In genomic region chr2:65340898-65341681, GRCh38 we compare ENCODE assay signal across 17 cellular contexts.
A peak's percentile ranks its signal among the peaks of the same experiment; 100 is the strongest.
DNase-seq lines count a peak whose midpoint lies in the region; ATAC-seq, FAIRE-seq and TF ChIP-seq lines count a peak whose summit lies in the region.
"Had no signal": no experiment of that assay in that cellular context is flagged by ENCODE, and none has a peak within 500 bp of the region (broad histone marks: within the 10 kb centered on the region; RNA-seq: fewer than 3 reads in every experiment).

No MANE protein-coding gene starts in this region.

- peaks cover 16% of the 10 kb centered on the region for H3K9me3 Mint-ChIP-seq in endodermal cell
- H3K9me3 Mint-ChIP-seq: CD14-positive monocyte had no signal

- no peak overlapping the region for H3K27ac Mint-ChIP-seq in endodermal cell
- H3K27ac Mint-ChIP-seq: CD14-positive monocyte, H9 had no signal

- no peak overlapping the region for H3K9ac ChIP-seq in endodermal cell (ENCODE audit: extremely low read depth, low read length, poor library complexity, severe bottlenecking)
- no peak overlapping the region for H3K9ac ChIP-seq in HepG2 (ENCODE audit: insufficient read depth, low read depth, low read length)
- no peak overlapping the region for H3K9ac ChIP-seq in smooth muscle cell (ENCODE audit: low read depth)

- H2AFZ ChIP-seq in HepG2 (ENCODE audit: low read length), result no peak overlapping the region
- no peak overlapping the region for H2AFZ ChIP-seq in smooth muscle cell (ENCODE audit: low read depth)

- in situ Hi-C loops in Panc1 (cut with HindIII; ENCODE audit: low pct_unique_long_range_greater_than_20kb, low sequenced_read_pairs) (no loop called here), HepG2 (cut with HindIII; ENCODE audit: extremely low pct_ligation_motif_present, low pct_unique_long_range_greater_than_20kb) (no loop called here)

- peak; percentile 56 for ATAC-seq in Panc1
- no peak for ATAC-seq in HepG2
- ATAC-seq in GM21528 (IDR thresholded peaks at IDR 0.05; ENCODE audit: low FRiP score, unreplicated experiment), result no peak
- ATAC-seq: PC-3 had no signal

- H3K9me3 ChIP-seq in Panc1 (ENCODE audit: control insufficient read depth, insufficient read depth, low read depth, low read length) (no peaks in the 10 kb centered on the region), endodermal cell (ENCODE audit: control insufficient read depth, low read length) (peaks cover 26% of the 10 kb centered on the region), HepG2 (ENCODE audit: low read length) (no peaks in the 10 kb centered on the region), smooth muscle cell (replicated peaks; ENCODE audit: low read depth) (no peaks in the 10 kb centered on the region), tibial artery (no peaks in the 10 kb centered on the region)

- no peak for TF ChIP-seq POLR2A in HepG2 (IDR thresholded peaks at IDR 0.05; ENCODE audit: insufficient read depth in 1 of 2, low read depth in 2 of 2, low read length in 2 of 2)

- WGBS in endodermal cell (ENCODE audit: insufficient coverage in 1 of 2, insufficient read length in 1 of 2), 2 experiments, result 92 to 96% methylated on average over 5 to 9 of the region's 9 CpGs
- WGBS in HepG2 (ENCODE audit: low lambda C conversion rate), result 96% methylated on average over 9 of the region's 9 CpGs
- 79% methylated on average over 9 of the region's 9 CpGs for WGBS in smooth muscle cell (ENCODE audit: low lambda C conversion rate)

- no peaks in the 10 kb centered on the region for H3F3A ChIP-seq in smooth muscle cell (ENCODE audit: low read depth)

- CTCF ChIA-PET in Panc1 (lab: Charles Lee) (interaction anchor here (0.6 kb wide), 1 partner anchor 162 kb away, joined by 4 read pairs; no protein-coding TSS in a partner anchor), HepG2 (lab: Yijun Ruan, JAX; ENCODE audit: low intra/inter-chr PET ratio, low total read pairs) (no interaction called here)

- H3K4me2 ChIP-seq in HepG2 (ENCODE audit: low read depth, low read length) (no peak overlapping the region), smooth muscle cell (no peak overlapping the region)

- H3K36me3 ChIP-seq in Panc1 (ENCODE audit: control insufficient read depth, insufficient read depth, low read length) (no peaks in the 10 kb centered on the region; the same call in 1 of the 2 replicates), endodermal cell (ENCODE audit: control insufficient read depth, insufficient read depth, low read length) (peaks cover 55% of the 10 kb centered on the region), HepG2 (replicated peaks in 1 of 2; ENCODE audit: control insufficient read depth in 1 of 2, insufficient read depth in 2 of 2, low read length in 2 of 2) (peaks cover 12 to 39% of the 10 kb centered on the region in 2 experiments), smooth muscle cell (ENCODE audit: low read depth) (no peaks in the 10 kb centered on the region), tibial artery (peaks cover 0 to 5% (median 0%) of the 10 kb centered on the region in 3 donors)

- no peak overlapping the region for H3K4me3 Mint-ChIP-seq in endodermal cell
- H3K4me3 Mint-ChIP-seq: CD14-positive monocyte, H9 had no signal

- no peaks in the 10 kb centered on the region for H3K27me3 Mint-ChIP-seq in endodermal cell (ENCODE audit: insufficient read depth)

- FAIRE-seq in HepG2 (lab: Jason Lieb, UNC), result no peak

- POLR2A ChIA-PET in Panc1 (lab: Charles Lee) (interaction anchor here (0.7 kb wide), 1 partner anchor 71 kb away, joined by 10 read pairs; no protein-coding TSS in a partner anchor), HepG2 (lab: Yijun Ruan, JAX) (no interaction called here)

- no peak for TF ChIP-seq CTCF in Panc1 (IDR thresholded peaks at IDR 0.05)
- no peak for TF ChIP-seq CTCF in endodermal cell (conservative IDR thresholded peaks at IDR 0.05)
- no peak for TF ChIP-seq CTCF in HepG2 (CRISPR knock-in tag; IDR thresholded peaks at IDR 0.05)
- TF ChIP-seq CTCF in smooth muscle cell (IDR thresholded peaks at IDR 0.05; ENCODE audit: borderline replicate concordance, insufficient read depth, poor library complexity, severe bottlenecking), result no peak
- TF ChIP-seq CTCF in tibial artery (IDR thresholded peaks at IDR 0.05), result no peak

- H3K79me2 ChIP-seq in HepG2 (ENCODE audit: insufficient read depth, low read length), result peaks cover 9% of the 10 kb centered on the region
- peaks cover 41% of the 10 kb centered on the region for H3K79me2 ChIP-seq in smooth muscle cell (ENCODE audit: low read depth)

- no peak overlapping the region for H3K27ac ChIP-seq in Panc1 (ENCODE audit: low read length)
- H3K27ac ChIP-seq in endodermal cell (ENCODE audit: low read depth, low read length), result no peak overlapping the region
- no peak overlapping the region for H3K27ac ChIP-seq in HepG2 (ENCODE audit: extremely low read length, insufficient read depth, low read length)
- peak overlapping the region; percentile 35 for H3K27ac ChIP-seq in smooth muscle cell (ENCODE audit: low read depth)
- no peak overlapping the region for H3K27ac ChIP-seq in tibial artery
- H3K27ac ChIP-seq: RWPE1 had no signal

- DNase-seq in Panc1 (ENCODE audit: low read depth, low spot score), result no peak
- no peak for DNase-seq in endodermal cell
- DNase-seq in HepG2 (ENCODE audit: low spot score), result no peak
- DNase-seq in smooth muscle cell (lab: John Stamatoyannopoulos, UW; ENCODE audit: unreplicated experiment), result no peak
- DNase-seq in 8988T, result no peak
- DNase-seq in NCI-H187 (lab: John Stamatoyannopoulos, UW), result no peak
- no peak for DNase-seq in tibial artery
- DNase-seq: DMS 273 treated with DMSO at 0.1 percent for 48 hours, H9, NCI-H1417, NCI-H1930, NCI-H526, PC-3, SIG-M5 had no signal

- H3K27me3 ChIP-seq in Panc1 (ENCODE audit: control insufficient read depth, insufficient read depth, low read length) (no peaks in the 10 kb centered on the region), endodermal cell (ENCODE audit: control insufficient read depth, insufficient read depth, low read length, poor library complexity, severe bottlenecking) (no peaks in the 10 kb centered on the region), HepG2 (ENCODE audit: control insufficient read depth in 1 of 2, insufficient read depth in 2 of 2, low read length in 2 of 2) (no peaks in the 10 kb centered on the region), smooth muscle cell (ENCODE audit: low read depth) (no peaks in the 10 kb centered on the region), tibial artery (no peaks in the 10 kb centered on the region)

- BruUV-seq in Panc1 (replicated peaks; lab: Mats Ljungman, UMichigan), result no TSS peak
- BruUV-seq in HepG2 (replicated peaks; lab: Mats Ljungman, UMichigan), result no TSS peak

- H3K4me3 ChIP-seq in Panc1 (ENCODE audit: low read depth in 2 of 2, low read length in 2 of 2) (no peak overlapping the region), endodermal cell (ENCODE audit: low read length) (peak overlapping the region; percentile 34), HepG2 (replicated peaks in 1 of 3; ENCODE audit: insufficient read depth in 1 of 3, low read depth in 2 of 3, low read length in 3 of 3) (no peak overlapping the region), smooth muscle cell (no peak overlapping the region), tibial artery (no peak overlapping the region)

- peaks cover 43% of the 10 kb centered on the region for H3K36me3 Mint-ChIP-seq in endodermal cell (ENCODE audit: low read depth)

- intact Hi-C loops in Panc1 (cut with micrococcal nuclease; ENCODE audit: unreplicated experiment), result no loop called here
- intact Hi-C loops in HepG2 (cut with micrococcal nuclease; ENCODE audit: unreplicated experiment), result no loop called here
- intact Hi-C loops in tibial artery (cut with DNase I; ENCODE audit: low total_unique reads), result no loop called here

- TF ChIP-seq RAD21 in HepG2 (CRISPR knock-in tag; IDR thresholded peaks at IDR 0.05), result no peak

- peaks cover 6% of the 10 kb centered on the region; the same call in 1 of the 2 replicates for H4K20me1 ChIP-seq in HepG2 (ENCODE audit: insufficient read depth, low read length)
- peaks cover 6% of the 10 kb centered on the region for H4K20me1 ChIP-seq in smooth muscle cell (ENCODE audit: low read depth)

- H3K4me1 ChIP-seq in Panc1 (ENCODE audit: control insufficient read depth, insufficient read depth, low read length) (peaks cover 3% of the 10 kb centered on the region; the same call in 1 of the 2 replicates), endodermal cell (ENCODE audit: control insufficient read depth, insufficient read depth, low read length) (no peaks in the 10 kb centered on the region), HepG2 (ENCODE audit: insufficient read depth, low read length) (no peaks in the 10 kb centered on the region; the same call in 1 of the 2 replicates), smooth muscle cell (ENCODE audit: low read depth) (peaks cover 5% of the 10 kb centered on the region), tibial artery (peaks cover 0 to 9% (median 2%) of the 10 kb centered on the region in 4 donors)

- peaks cover 8% of the 10 kb centered on the region for H3K4me1 Mint-ChIP-seq in endodermal cell
- H3K4me1 Mint-ChIP-seq: CD14-positive monocyte, H9 had no signal

- TF ChIP-seq EP300 in HepG2 (IDR thresholded peaks at IDR 0.05; ENCODE audit: low read depth in 2 of 2, low read length in 2 of 2) (no peak), HepG2 (CRISPR knock-in tag; IDR thresholded peaks at IDR 0.05; ENCODE audit: borderline replicate concordance) (no peak)

TF ChIP-seq in HepG2, 621 proteins besides CTCF, POLR2A, EP300 and RAD21:
- TF ChIP-seq KDM4B (CRISPR knock-in tag; IDR thresholded peaks at IDR 0.05), result no peak
- TF ChIP-seq, protein P1, sequence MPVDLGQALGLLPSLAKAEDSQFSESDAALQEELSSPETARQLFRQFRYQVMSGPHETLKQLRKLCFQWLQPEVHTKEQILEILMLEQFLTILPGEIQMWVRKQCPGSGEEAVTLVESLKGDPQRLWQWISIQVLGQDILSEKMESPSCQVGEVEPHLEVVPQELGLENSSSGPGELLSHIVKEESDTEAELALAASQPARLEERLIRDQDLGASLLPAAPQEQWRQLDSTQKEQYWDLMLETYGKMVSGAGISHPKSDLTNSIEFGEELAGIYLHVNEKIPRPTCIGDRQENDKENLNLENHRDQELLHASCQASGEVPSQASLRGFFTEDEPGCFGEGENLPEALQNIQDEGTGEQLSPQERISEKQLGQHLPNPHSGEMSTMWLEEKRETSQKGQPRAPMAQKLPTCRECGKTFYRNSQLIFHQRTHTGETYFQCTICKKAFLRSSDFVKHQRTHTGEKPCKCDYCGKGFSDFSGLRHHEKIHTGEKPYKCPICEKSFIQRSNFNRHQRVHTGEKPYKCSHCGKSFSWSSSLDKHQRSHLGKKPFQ (CRISPR knock-in tag; IDR thresholded peaks at IDR 0.05; ENCODE audit: insufficient replicate concordance), result no peak
- TF ChIP-seq KLF11 (CRISPR knock-in tag; IDR thresholded peaks at IDR 0.05), result no peak
- no peak for TF ChIP-seq MED13 (CRISPR knock-in tag; IDR thresholded peaks at IDR 0.05)
- TF ChIP-seq HNRNPK (IDR thresholded peaks at IDR 0.05; ENCODE audit: low read depth, low read length, poor library complexity, severe bottlenecking), result peak; percentile 53
- no peak for TF ChIP-seq ZNF580 (CRISPR knock-in tag; IDR thresholded peaks at IDR 0.05; ENCODE audit: borderline replicate concordance, low read depth)
